Comparison of ENCODE assay signal across 21 cellular contexts in the genomic region with DNA sequence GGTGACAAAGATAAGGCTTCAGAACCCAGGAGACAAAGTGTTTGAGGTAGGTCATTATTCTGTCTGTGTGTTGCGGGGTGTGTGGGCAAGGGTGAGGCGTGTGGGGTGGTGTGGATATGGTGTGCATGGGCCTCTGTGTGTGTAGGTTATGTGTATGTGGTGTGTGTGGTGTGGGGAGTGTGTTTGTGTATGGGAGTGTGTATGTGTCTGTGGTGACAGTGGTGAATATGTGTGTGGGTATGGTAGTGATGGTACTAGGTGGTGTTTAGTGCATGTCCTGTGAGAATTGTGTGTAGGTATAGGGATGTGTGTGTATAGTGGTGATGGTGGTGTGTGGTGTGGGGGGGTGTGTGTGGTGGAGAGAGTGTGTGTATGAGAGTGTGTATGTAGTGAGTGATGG. TPM values are rescaled to one million over a fixed set of nuclear protein-coding genes. Genes with fewer than 3 reads are reported as not detected.
DNase-seq lines count a peak whose midpoint lies in the region; ATAC-seq, FAIRE-seq and TF ChIP-seq lines count a peak whose summit lies in the region.
"Had no signal": no experiment of that assay in that cellular context is flagged by ENCODE, and none has a peak within 500 bp of the region (broad histone marks: within the 10 kb centered on the region; RNA-seq: fewer than 3 reads in every experiment).

No MANE protein-coding gene starts in this region.

- BruUV-seq in mammary epithelial cell (replicated peaks; lab: Mats Ljungman, UMichigan) (no TSS peak), MCF 10A (replicated peaks; lab: Mats Ljungman, UMichigan) (no TSS peak)

- intact Hi-C loops in mammary epithelial cell (cut with micrococcal nuclease) (no loop called here), MCF 10A (cut with micrococcal nuclease) (no loop called here)

- ATAC-seq in natural killer cell treated with Interleukin-12 subunit alpha and Interleukin-12 subunit beta and Interleukin-15 and Interleukin-18, amount 100 ng/mL, for 72 hours = peak in 1 of 2 donors; percentile 45
- ATAC-seq in GM21367 (IDR thresholded peaks at IDR 0.05; ENCODE audit: unreplicated experiment) = no peak

- H3K4ac ChIP-seq in H1 (replicated peaks; ENCODE audit: insufficient read length, low read depth, low read length) = no peak overlapping the region

- peaks cover 17% of the 10 kb centered on the region; the same call in 1 of the 2 replicates for H3K23me2 ChIP-seq in H1 (ENCODE audit: low read depth, low read length)

- no peak overlapping the region for H4K5ac ChIP-seq in H1 (ENCODE audit: insufficient read length, low read depth, low read length)

- no peaks in the 10 kb centered on the region for H3K79me1 ChIP-seq in H1 (ENCODE audit: low read depth, low read length)

- H2BK12ac ChIP-seq in H1 (ENCODE audit: low read depth, low read length) = peak overlapping the region; percentile 86; the same call in 1 of the 2 replicates

- no peaks in the 10 kb centered on the region for H4K20me1 ChIP-seq in mammary epithelial cell (ENCODE audit: insufficient read depth, low read length)
- peaks cover 0 to 3% of the 10 kb centered on the region in 2 experiments for H4K20me1 ChIP-seq in H1 (replicated peaks in 1 of 2; ENCODE audit: control insufficient read depth in 1 of 2, insufficient read depth in 2 of 2, low read length in 2 of 2)

- no peak overlapping the region for H3K27ac Mint-ChIP-seq in MCF 10A (ENCODE audit: low read depth, unreplicated experiment)
- H3K27ac Mint-ChIP-seq in natural killer cell treated with Interleukin-12 subunit alpha and Interleukin-12 subunit beta and Interleukin-15 and Interleukin-18, amount 100 ng/mL, for 72 hours = peak overlapping the region; percentile 1 to 38
- H3K27ac Mint-ChIP-seq in type B pancreatic cell = peak overlapping the region; percentile 67

- no peak overlapping the region for H2BK120ac ChIP-seq in H1 (replicated peaks; ENCODE audit: low read depth, low read length)

- H2BK20ac ChIP-seq in H1 (ENCODE audit: low read length) = no peak overlapping the region

- H3K4me3 Mint-ChIP-seq in MCF 10A (ENCODE audit: unreplicated experiment) (no peak overlapping the region), type B pancreatic cell (peak overlapping the region; percentile 39)
- no peak overlapping the region for H3K4me3 Mint-ChIP-seq in natural killer cell treated with Interleukin-12 subunit alpha and Interleukin-12 subunit beta and Interleukin-15 and Interleukin-18, amount 100 ng/mL, for 72 hours

- no peak overlapping the region for H3K18ac ChIP-seq in H1 (ENCODE audit: extremely low read depth, low read length)

- no peak for TF ChIP-seq RAD21 in H1 (IDR thresholded peaks at IDR 0.05 in 1 of 2, conservative IDR thresholded peaks at IDR 0.05 in 1 of 2; ENCODE audit: low read depth in 2 of 2, low read length in 2 of 2)

- in situ Hi-C loops in mammary epithelial cell (cut with MboI; ENCODE audit: low sequenced_read_pairs in 2 of 2) = no loop called here

- H3K79me2 ChIP-seq in mammary epithelial cell (ENCODE audit: insufficient read depth, low read length) (no peaks in the 10 kb centered on the region), H1 (ENCODE audit: control insufficient read depth in 1 of 2, insufficient read depth in 2 of 2, low read length in 2 of 2) (no peaks in the 10 kb centered on the region)

- no peak for TF ChIP-seq POLR2A in H1 (IDR thresholded peaks at IDR 0.05; ENCODE audit: control extremely low read depth in 1 of 2, low read depth in 2 of 2, low read length in 2 of 2)

- no peak for TF ChIP-seq CTCF in mammary epithelial cell (conservative IDR thresholded peaks at IDR 0.05 in 1 of 2, IDR thresholded peaks at IDR 0.05 in 1 of 2; ENCODE audit: extremely low read depth in 1 of 2, insufficient read depth in 1 of 2, low read depth in 1 of 2, low read length in 2 of 2)
- no peak for TF ChIP-seq CTCF in MCF 10A (IDR thresholded peaks at IDR 0.05; ENCODE audit: unreplicated experiment)
- TF ChIP-seq CTCF in H1 (IDR thresholded peaks at IDR 0.05; ENCODE audit: control extremely low read depth in 1 of 3, insufficient read depth in 1 of 3, low read depth in 1 of 3, low read length in 3 of 3) = no peak
- TF ChIP-seq CTCF in type B pancreatic cell (conservative IDR thresholded peaks at IDR 0.05) = no peak

- dilution Hi-C loops in mammary epithelial cell (cut with HindIII; ENCODE audit: low sequenced_read_pairs) = no loop called here

- no peak overlapping the region for H4K91ac ChIP-seq in H1 (replicated peaks; ENCODE audit: insufficient read length, low read length)

- H3K14ac ChIP-seq in H1 (ENCODE audit: insufficient read length) = no peak overlapping the region

- peaks cover 3% of the 10 kb centered on the region for H3K27me3 Mint-ChIP-seq in MCF 10A (ENCODE audit: insufficient read depth, unreplicated experiment)
- H3K27me3 Mint-ChIP-seq in natural killer cell treated with Interleukin-12 subunit alpha and Interleukin-12 subunit beta and Interleukin-15 and Interleukin-18, amount 100 ng/mL, for 72 hours = peaks cover 18 to 34% of the 10 kb centered on the region in 2 donors
- no peaks in the 10 kb centered on the region for H3K27me3 Mint-ChIP-seq in type B pancreatic cell

- no peak for TF ChIP-seq EP300 in H1 (IDR thresholded peaks at IDR 0.05; ENCODE audit: borderline replicate concordance in 1 of 2, low read depth in 2 of 2, low read length in 2 of 2)

- peak overlapping the region; percentile 87 for H2AK5ac ChIP-seq in H1 (ENCODE audit: low read depth, low read length)

- H2AFZ ChIP-seq in mammary epithelial cell (ENCODE audit: low read depth, low read length) (peak overlapping the region; percentile 57), H1 (ENCODE audit: low read length) (no peak overlapping the region)

- POLR2A ChIA-PET in MCF 10A (lab: Yijun Ruan, JAX) = no interaction called here
- POLR2A ChIA-PET in H1 (lab: Charles Lee; ENCODE audit: partially characterized antibody) = interaction anchor here (1.1 kb wide), 1 partner anchor 16 kb away, joined by 8 read pairs; a partner anchor contains a TSS

- no peak overlapping the region; the same call in 1 of the 2 replicates for H2BK5ac ChIP-seq in H1 (ENCODE audit: low read depth, low read length)

- no peak overlapping the region for H3K56ac ChIP-seq in H1 (replicated peaks; ENCODE audit: insufficient read length, low read depth, low read length)

- no peak for DNase-seq in mammary epithelial cell
- no peak for DNase-seq in MCF 10A (ENCODE audit: unreplicated experiment)
- DNase-seq in H1 (ENCODE audit: low read depth in 1 of 2, low spot score in 2 of 2) = no peak
- DNase-seq in natural killer cell treated with Interleukin-12 subunit alpha and Interleukin-12 subunit beta and Interleukin-15 and Interleukin-18, amount 100 ng/mL, for 72 hours (ENCODE audit: low spot score) = no peak
- DNase-seq in type B pancreatic cell (ENCODE audit: extremely low spot score, unreplicated experiment) = no peak
- DNase-seq in SHP77 treated with DMSO at 0.1 percent for 48 hours (lab: John Stamatoyannopoulos, UW) = no peak
- DNase-seq in activated CD8-positive, alpha-beta memory T cell treated with anti-CD3 and anti-CD28 coated beads, Interleukin-2, amount 50 U/mL, for 48 hours = no peak
- DNase-seq: AML-193, DMS 273 treated with DMSO at 0.1 percent for 48 hours, DND-41, H7, NCI-H1105 treated with DMSO at 0.1 percent for 48 hours, NCI-H1694, NCI-H2081 treated with DMSO at 0.1 percent for 48 hours, Peyer's patch, Right ventricle myocardium superior, SK-N-SH had no signal

- H3K4me3 ChIP-seq in mammary epithelial cell (replicated peaks in 1 of 3; ENCODE audit: insufficient read depth in 1 of 3, low read depth in 2 of 3, low read length in 3 of 3) = no peak overlapping the region
- no peak overlapping the region for H3K4me3 ChIP-seq in H1 (ENCODE audit: extremely low read depth in 1 of 4, insufficient read depth in 2 of 4, low read depth in 3 of 4, low read length in 4 of 4)
- H3K4me3 ChIP-seq: Peyer's patch had no signal

- H3K4me1 ChIP-seq in mammary epithelial cell (ENCODE audit: insufficient read depth, low read length) (peaks cover 9% of the 10 kb centered on the region), H1 (replicated peaks in 1 of 4; ENCODE audit: control insufficient read depth in 3 of 4, insufficient read depth in 4 of 4, low read length in 3 of 4) (peaks cover 5 to 14% (median 8%) of the 10 kb centered on the region in 4 experiments; a peak in 4 of 7 replicates)
- H3K4me1 ChIP-seq: Peyer's patch had no signal

- H3K9ac ChIP-seq in mammary epithelial cell (ENCODE audit: insufficient read depth, low read length) = no peak overlapping the region
- no peak overlapping the region for H3K9ac ChIP-seq in H1 (replicated peaks in 1 of 4; ENCODE audit: extremely low read depth in 1 of 4, low read depth in 3 of 4, low read length in 3 of 4)
- H3K9ac ChIP-seq: SK-N-SH had no signal

- CTCF ChIA-PET in mammary epithelial cell (lab: Charles Lee; ENCODE audit: low non-redundant PET) (no interaction called here), MCF 10A (lab: Yijun Ruan, JAX) (no interaction called here), H1 (lab: Charles Lee; ENCODE audit: partially characterized antibody) (interaction anchor here (1.6 kb wide), 1 partner anchor 148 kb away, joined by 5 read pairs; no protein-coding TSS in a partner anchor)

- H3K9me3 ChIP-seq in mammary epithelial cell (replicated peaks; ENCODE audit: insufficient read depth, low read length) (no peaks in the 10 kb centered on the region), H1 (ENCODE audit: insufficient read depth in 2 of 2, low read depth in 1 of 2, low read length in 1 of 2) (no peaks in the 10 kb centered on the region)
- H3K9me3 ChIP-seq: Peyer's patch, SK-N-SH had no signal

- no peak overlapping the region for H3K4me2 ChIP-seq in mammary epithelial cell (ENCODE audit: insufficient read depth, low read depth, low read length)
- H3K4me2 ChIP-seq in H1 (ENCODE audit: insufficient read depth in 1 of 2, low read depth in 2 of 2, low read length in 2 of 2) = no peak overlapping the region; a peak in 1 of 4 replicates
- H3K4me2 ChIP-seq: SK-N-SH had no signal

- no peak for FAIRE-seq in H1 (lab: Jason Lieb, UNC)

- WGBS in mammary epithelial cell (ENCODE audit: low coverage, missing lambda C conversion rate) = 78% methylated on average over 2 of the region's 2 CpGs
- WGBS in H1 (ENCODE audit: extremely low coverage in 1 of 2, insufficient coverage in 1 of 2, insufficient read length in 1 of 2, insufficient replicate concordance in 2 of 2, low coverage in 1 of 2, low lambda C conversion rate in 2 of 2, missing lambda C conversion rate in 1 of 2), 2 experiments = 68% methylated on average over 2 of the region's 2 CpGs; no CpG with 5 or more reads in 1 of the 2 experiments

- H3K27ac ChIP-seq in mammary epithelial cell (ENCODE audit: insufficient read depth, low read depth, low read length) (no peak overlapping the region), H1 (ENCODE audit: low read depth, low read length) (no peak overlapping the region)
- H3K27ac ChIP-seq: 22Rv1, C4-2B, HL-60, Peyer's patch had no signal

- H2BK15ac ChIP-seq in H1 (ENCODE audit: low read length) = peak overlapping the region; percentile 98; the same call in 1 of the 2 replicates

- H3K36me3 Mint-ChIP-seq in MCF 10A (ENCODE audit: insufficient read depth, unreplicated experiment) (no peaks in the 10 kb centered on the region), type B pancreatic cell (no peaks in the 10 kb centered on the region)
- no peaks in the 10 kb centered on the region for H3K36me3 Mint-ChIP-seq in natural killer cell treated with Interleukin-12 subunit alpha and Interleukin-12 subunit beta and Interleukin-15 and Interleukin-18, amount 100 ng/mL, for 72 hours

- H3K36me3 ChIP-seq in mammary epithelial cell (ENCODE audit: insufficient read depth, low read length) (no peaks in the 10 kb centered on the region), H1 (ENCODE audit: control insufficient read depth in 2 of 4, insufficient read depth in 4 of 4, low read length in 3 of 4) (no peaks in the 10 kb centered on the region; a peak in 1 of 8 replicates)
- H3K36me3 ChIP-seq: Peyer's patch had no signal

- no peak overlapping the region for H3K23ac ChIP-seq in H1 (ENCODE audit: insufficient read length)

- no peak overlapping the region for H4K8ac ChIP-seq in H1 (ENCODE audit: extremely low read depth, insufficient read depth, low read length)

- H3K4me1 Mint-ChIP-seq in MCF 10A (ENCODE audit: insufficient read depth, unreplicated experiment) (peaks cover 9% of the 10 kb centered on the region), type B pancreatic cell (ENCODE audit: unreplicated experiment) (peaks cover 33% of the 10 kb centered on the region)
- peaks cover 10 to 13% of the 10 kb centered on the region in 2 donors for H3K4me1 Mint-ChIP-seq in natural killer cell treated with Interleukin-12 subunit alpha and Interleukin-12 subunit beta and Interleukin-15 and Interleukin-18, amount 100 ng/mL, for 72 hours (ENCODE audit: low read depth in 2 of 2)

- H3K27me3 ChIP-seq in mammary epithelial cell (ENCODE audit: insufficient read depth, low read length) (no peaks in the 10 kb centered on the region), H1 (replicated peaks in 1 of 4; ENCODE audit: control insufficient read depth in 3 of 4, extremely low read depth in 1 of 4, insufficient read depth in 3 of 4, low read length in 3 of 4) (no peaks in the 10 kb centered on the region; a peak in 1 of 7 replicates)
- H3K27me3 ChIP-seq: Peyer's patch had no signal

- H3K9me3 Mint-ChIP-seq in MCF 10A (ENCODE audit: unreplicated experiment) = peaks cover 10% of the 10 kb centered on the region
- peaks cover 5% of the 10 kb centered on the region for H3K9me3 Mint-ChIP-seq in natural killer cell treated with Interleukin-12 subunit alpha and Interleukin-12 subunit beta and Interleukin-15 and Interleukin-18, amount 100 ng/mL, for 72 hours
- peaks cover 5% of the 10 kb centered on the region for H3K9me3 Mint-ChIP-seq in type B pancreatic cell

RNA-seq across cellular contexts. Expression of a gene that starts 16.2 kb away (rescaled TPM):
- total RNA-seq in mammary epithelial cell (10 to 100 TPM; 69.3 to 80.3 TPM), MCF 10A (2022) (93.0 and 101 TPM in 2 replicates), type B pancreatic cell (ENCODE audit: low replicate concordance) (26.4 and 42.2 TPM in 2 replicates)
- polyA plus RNA-seq in mammary epithelial cell (32.9 TPM), H1 (2011; rRNA removed) (11.8 and 13.1 TPM in 2 replicates)
- polyA minus RNA-seq in mammary epithelial cell = 117 TPM
- total RNA-seq in H1 (2021; fragmentation: NEBNext Ultra II Directional; extraction: Animal tissue kit (Norgen Biotek cat#: 25700)) = 31.9 and 36.9 TPM in 2 replicates
- polyA plus RNA-seq in H1 (2011; cell fraction: cytosol; rRNA removed) = 9.3 TPM
- 13.9 TPM for polyA plus RNA-seq in H1 (2011; cell fraction: nucleus; rRNA removed)
- polyA plus RNA-seq in H1 (2012, experiment 1 of 2) = 16.4 to 19.6 TPM (median 18.1 TPM) in 4 replicates
- polyA plus RNA-seq in H1 (2012, experiment 2 of 2) = 31.3 TPM
- polyA plus RNA-seq in H1 (2013, experiment 1 of 2) = 24.7 TPM
- polyA plus RNA-seq in H1 (2013, experiment 2 of 2) = 25.7 TPM
- polyA minus RNA-seq in H1 (2011; rRNA and poly(A)+ RNA removed) = 35.6 and 42.7 TPM in 2 replicates
- 26.0 TPM for polyA minus RNA-seq in H1 (2011; cell fraction: cytosol; rRNA and poly(A)+ RNA removed)
- polyA minus RNA-seq in H1 (2011; cell fraction: nucleus; rRNA and poly(A)+ RNA removed) = 17.8 TPM
- total RNA-seq in natural killer cell treated with Interleukin-12 subunit alpha and Interleukin-12 subunit beta and Interleukin-15 and Interleukin-18, amount 100 ng/mL, for 72 hours = 100 to 1,000 TPM in 1 of 2 donors, 10 to 100 TPM in 1; 61.6 to 113 TPM
